ENCODE assay signal across 21 cellular contexts in genomic region chrX:52914704-52915103, GRCh38. TPM values are rescaled to one million over a fixed set of nuclear protein-coding genes. Genes with fewer than 3 reads are reported as not detected.
"Had no signal": no experiment of that assay in that cellular context is flagged by ENCODE, and none has a peak within 500 bp of the region (broad histone marks: within the 10 kb centered on the region; RNA-seq: fewer than 3 reads in every experiment).

No MANE protein-coding gene starts in this region.

RNA-seq across cellular contexts. Expression of gene XAGE3, which starts 46.8 kb away (rescaled TPM):
- total RNA-seq: natural killer cell, occipital lobe, osteoblast, ovary, posterior vena cava, prostate gland, pulmonary artery endothelial cell, right atrium auricular region, sciatic nerve, smooth muscle cell, spleen, stomach, subcutaneous adipose tissue, temporal lobe, thoracic aorta, thyroid gland, tibial nerve, upper lobe of left lung, ureter, vagina had no signal
- polyA plus RNA-seq: neural cell, ovary, smooth muscle cell, spleen, stomach had no signal
